Comparison of ENCODE assay signal across 9 cellular contexts in the genomic region with DNA sequence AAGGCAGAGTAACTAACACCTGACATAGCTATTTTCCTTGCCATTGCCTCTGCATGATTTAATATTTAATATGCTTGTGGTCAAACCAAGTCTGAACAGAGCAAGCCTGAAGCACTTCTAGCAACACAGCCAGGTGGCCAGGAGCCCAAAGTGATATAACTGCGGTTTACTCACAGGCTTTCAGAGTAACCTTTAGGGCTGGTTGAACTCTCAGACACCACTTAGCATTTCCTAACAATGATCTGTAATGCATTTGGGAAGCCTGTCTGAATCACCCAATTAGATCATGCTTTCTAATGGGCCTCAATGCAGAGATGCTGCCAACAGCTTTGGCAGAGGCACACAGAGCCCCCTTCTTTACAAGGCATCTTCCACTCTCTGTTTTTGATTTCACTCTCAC.
DNase-seq lines count a peak whose midpoint lies in the region; ATAC-seq, FAIRE-seq and TF ChIP-seq lines count a peak whose summit lies in the region.
"Had no signal": no experiment of that assay in that cellular context is flagged by ENCODE, and none has a peak within 500 bp of the region (broad histone marks: within the 10 kb centered on the region; RNA-seq: fewer than 3 reads in every experiment).

No MANE protein-coding gene starts in this region.

- H3K79me2 ChIP-seq in OCI-LY7 (ENCODE audit: insufficient read depth, low read depth, low read length): no peaks in the 10 kb centered on the region

- BruUV-seq in OCI-LY7 (replicated peaks; lab: Mats Ljungman, UMichigan): no TSS peak

- H3K27ac ChIP-seq in OCI-LY7 (ENCODE audit: low read depth, low read length, poor library complexity, severe bottlenecking): no peak overlapping the region

- no peaks in the 10 kb centered on the region for H3K4me1 ChIP-seq in OCI-LY7 (ENCODE audit: insufficient read depth, low read length, poor library complexity, severe bottlenecking)

- H3K27me3 Mint-ChIP-seq in activated CD8-positive, alpha-beta memory T cell treated with anti-CD3 and anti-CD28 coated beads, Interleukin-2, amount 10 ng/mL, durations not matched to agents 7 days and 5 days: no peaks in the 10 kb centered on the region

- H4K20me1 ChIP-seq in OCI-LY7 (ENCODE audit: insufficient read depth, low read length): no peaks in the 10 kb centered on the region

- H3K9me3 Mint-ChIP-seq in activated CD8-positive, alpha-beta memory T cell treated with anti-CD3 and anti-CD28 coated beads, Interleukin-2, amount 10 ng/mL, durations not matched to agents 7 days and 5 days (ENCODE audit: low read depth): peaks cover 21% of the 10 kb centered on the region

- ATAC-seq in activated CD8-positive, alpha-beta memory T cell treated with anti-CD3 and anti-CD28 coated beads, Interleukin-2, amount 10 ng/mL, durations not matched to agents 7 days and 5 days: peak; percentile 57
- ATAC-seq in HG03558 (IDR thresholded peaks at IDR 0.05; ENCODE audit: extremely low read depth, unreplicated experiment) (peak; percentile 57), GM19328 (IDR thresholded peaks at IDR 0.05; ENCODE audit: unreplicated experiment) (no peak)

- POLR2A ChIA-PET in OCI-LY7 (lab: Charles Lee): interaction anchor here (0.9 kb wide), 1 partner anchor 15 kb away, joined by 3 read pairs; no protein-coding TSS in a partner anchor

- H3K4me1 Mint-ChIP-seq in activated CD8-positive, alpha-beta memory T cell treated with anti-CD3 and anti-CD28 coated beads, Interleukin-2, amount 10 ng/mL, durations not matched to agents 7 days and 5 days: peaks cover 50% of the 10 kb centered on the region

- H3K4me2 ChIP-seq in OCI-LY7 (ENCODE audit: low read length): no peak overlapping the region

- CTCF ChIA-PET in activated CD8-positive, alpha-beta memory T cell treated with anti-CD3 and anti-CD28 coated beads, Interleukin-2, amount 10 ng/mL, durations not matched to agents 7 days and 5 days (lab: Charles Lee): interaction anchor here (1.0 to 1.6 kb wide), 2 partner anchors 72 to 90 kb away, joined by 3 read pairs; no protein-coding TSS in a partner anchor
- CTCF ChIA-PET in OCI-LY7 (lab: Charles Lee; ENCODE audit: unreplicated experiment): no interaction called here

- TF ChIP-seq CTCF in cardiac fibroblast (IDR thresholded peaks at IDR 0.05; ENCODE audit: low read depth, low read length): no peak
- TF ChIP-seq CTCF in OCI-LY7 (conservative IDR thresholded peaks at IDR 0.05; ENCODE audit: low read length): no peak

- peak overlapping the region; percentile 86 for H3K27ac Mint-ChIP-seq in activated CD8-positive, alpha-beta memory T cell treated with anti-CD3 and anti-CD28 coated beads, Interleukin-2, amount 10 ng/mL, durations not matched to agents 7 days and 5 days

- no peak for FAIRE-seq in urothelium cell line (lab: Jason Lieb, UNC)

- DNase-seq in activated CD8-positive, alpha-beta memory T cell treated with anti-CD3 and anti-CD28 coated beads, Interleukin-2, amount 10 ng/mL, durations not matched to agents 7 days and 5 days: peak; percentile 43
- no peak for DNase-seq in activated CD8-positive, alpha-beta memory T cell treated with anti-CD3 and anti-CD28 coated beads, Interleukin-2, amount 50 U/mL, for 48 hours
- peak; percentile 59 to 72 for DNase-seq in cardiac fibroblast (ENCODE audit: low read depth in 2 of 2)
- DNase-seq in urothelium cell line (ENCODE audit: low spot score): peak; percentile 27
- DNase-seq in Kasumi-1 (lab: John Stamatoyannopoulos, UW): no peak
- no peak for DNase-seq in OCI-LY7 (ENCODE audit: low spot score)
- DNase-seq: AML-193 had no signal

- H3K36me3 Mint-ChIP-seq in activated CD8-positive, alpha-beta memory T cell treated with anti-CD3 and anti-CD28 coated beads, Interleukin-2, amount 10 ng/mL, durations not matched to agents 7 days and 5 days: peaks cover 52% of the 10 kb centered on the region

- intact Hi-C loops in OCI-LY7 (cut with micrococcal nuclease; ENCODE audit: unreplicated experiment): no loop called here

- H3K4me3 Mint-ChIP-seq in activated CD8-positive, alpha-beta memory T cell treated with anti-CD3 and anti-CD28 coated beads, Interleukin-2, amount 10 ng/mL, durations not matched to agents 7 days and 5 days: peak overlapping the region; percentile 49

- H3K9me3 ChIP-seq in OCI-LY7 (ENCODE audit: low read length): no peaks in the 10 kb centered on the region; the same call in 1 of the 2 replicates

- no peaks in the 10 kb centered on the region for H3K36me3 ChIP-seq in OCI-LY7 (ENCODE audit: insufficient read depth, low read length)

- no peaks in the 10 kb centered on the region for H3K9me2 ChIP-seq in OCI-LY7 (ENCODE audit: insufficient read depth, low read length)

- H2AFZ ChIP-seq in OCI-LY7 (ENCODE audit: low read length): no peak overlapping the region

- H3K4me3 ChIP-seq in cardiac fibroblast (replicated peaks in 1 of 2; ENCODE audit: low read depth in 2 of 2, low read length in 2 of 2) (no peak overlapping the region), OCI-LY7 (ENCODE audit: low read depth, low read length, poor library complexity, severe bottlenecking) (no peak overlapping the region)

Comparison
In these comparisons a context has a peak if more than half of its experiments do, and no peak if none do; other contexts are left out.
1. DNase-seq: peak in activated CD8-positive, alpha-beta memory T cell treated with anti-CD3 and anti-CD28 coated beads, Interleukin-2, amount 10 ng/mL, durations not matched to agents 7 days and 5 days (single experiment), cardiac fibroblast (2 of 2) and urothelium cell line (single experiment); none in activated CD8-positive, alpha-beta memory T cell treated with anti-CD3 and anti-CD28 coated beads, Interleukin-2, amount 50 U/mL, for 48 hours (single experiment), Kasumi-1 (0 of 2) and OCI-LY7 (single experiment).